ENCODE assay signal across 12 cellular contexts in genomic region chr2:66700181-66700686, GRCh38.
DNase-seq lines count a peak whose midpoint lies in the region; ATAC-seq and TF ChIP-seq lines count a peak whose summit lies in the region.
"Had no signal": no experiment of that assay in that cellular context is flagged by ENCODE, and none has a peak within 500 bp of the region (broad histone marks: within the 10 kb centered on the region; RNA-seq: fewer than 3 reads in every experiment).

No MANE protein-coding gene starts in this region.

- TF ChIP-seq CTCF in endodermal cell (conservative IDR thresholded peaks at IDR 0.05), result no peak
- no peak for TF ChIP-seq CTCF in nephron (IDR thresholded peaks at IDR 0.05; ENCODE audit: unreplicated experiment in 3 of 3)

- no peak overlapping the region for H3K27ac Mint-ChIP-seq in endodermal cell
- peak overlapping the region; percentile 84 to 99 (median 98) for H3K27ac Mint-ChIP-seq in nephron
- H3K27ac Mint-ChIP-seq: naive thymus-derived CD4-positive, alpha-beta T cell had no signal

- H3K27me3 Mint-ChIP-seq in endodermal cell (ENCODE audit: insufficient read depth) (no peaks in the 10 kb centered on the region), nephron (ENCODE audit: low read depth) (no peaks in the 10 kb centered on the region)
- H3K27me3 Mint-ChIP-seq: naive thymus-derived CD4-positive, alpha-beta T cell had no signal

- H3K9me3 ChIP-seq in endodermal cell (ENCODE audit: control insufficient read depth, low read length), result no peaks in the 10 kb centered on the region

- H3K4me1 Mint-ChIP-seq in endodermal cell, result peaks cover 13% of the 10 kb centered on the region
- peaks cover 70% of the 10 kb centered on the region for H3K4me1 Mint-ChIP-seq in nephron
- H3K4me1 Mint-ChIP-seq: naive thymus-derived CD4-positive, alpha-beta T cell had no signal

- H3K27me3 ChIP-seq in endodermal cell (ENCODE audit: control insufficient read depth, insufficient read depth, low read length, poor library complexity, severe bottlenecking), result no peaks in the 10 kb centered on the region

- H3K4me3 Mint-ChIP-seq in endodermal cell, result no peak overlapping the region
- H3K4me3 Mint-ChIP-seq in nephron, result peak overlapping the region; percentile 62 to 70 (median 69)
- H3K4me3 Mint-ChIP-seq: naive thymus-derived CD4-positive, alpha-beta T cell had no signal

- no peak for ATAC-seq in HG03469 (IDR thresholded peaks at IDR 0.05; ENCODE audit: unreplicated experiment)
- ATAC-seq in GM21515 (IDR thresholded peaks at IDR 0.05; ENCODE audit: unreplicated experiment), result no peak
- no peak for ATAC-seq in HG02571 (IDR thresholded peaks at IDR 0.05; ENCODE audit: unreplicated experiment)
- no peak for ATAC-seq in GM19023 (IDR thresholded peaks at IDR 0.05; ENCODE audit: unreplicated experiment)
- ATAC-seq: naive thymus-derived CD4-positive, alpha-beta T cell had no signal

- H3K27ac ChIP-seq in endodermal cell (ENCODE audit: low read depth, low read length), result peak overlapping the region; percentile 79
- H3K27ac ChIP-seq: HL-60 had no signal

- H3K36me3 ChIP-seq in endodermal cell (ENCODE audit: control insufficient read depth, insufficient read depth, low read length), result no peaks in the 10 kb centered on the region

- no peak overlapping the region for H3K4me3 ChIP-seq in endodermal cell (ENCODE audit: low read length)

- DNase-seq in Ammon's horn (ENCODE audit: low spot score) (peak; percentile 48), M059J (ENCODE audit: low read depth) (peak; percentile 2), endodermal cell (no peak)
- DNase-seq: activated CD4-positive, alpha-beta T cell treated with anti-CD3 and anti-CD28 coated beads for 48 hours; AML-193; naive thymus-derived CD4-positive, alpha-beta T cell had no signal

- no peak overlapping the region for H3K9ac ChIP-seq in endodermal cell (ENCODE audit: extremely low read depth, low read length, poor library complexity, severe bottlenecking)

- H3K4me1 ChIP-seq in endodermal cell (ENCODE audit: control insufficient read depth, insufficient read depth, low read length), result no peaks in the 10 kb centered on the region

- H3K9me3 Mint-ChIP-seq in endodermal cell (no peaks in the 10 kb centered on the region), nephron (no peaks in the 10 kb centered on the region)
- H3K9me3 Mint-ChIP-seq: naive thymus-derived CD4-positive, alpha-beta T cell had no signal

- no peaks in the 10 kb centered on the region for H3K36me3 Mint-ChIP-seq in endodermal cell (ENCODE audit: low read depth)
- peaks cover 3% of the 10 kb centered on the region for H3K36me3 Mint-ChIP-seq in nephron (ENCODE audit: low read depth)
- H3K36me3 Mint-ChIP-seq: naive thymus-derived CD4-positive, alpha-beta T cell had no signal

- WGBS in endodermal cell (ENCODE audit: insufficient coverage in 1 of 2, insufficient read length in 1 of 2), 2 experiments, result 64 to 72% methylated on average over 2 to 4 of the region's 4 CpGs
